Comparison of ENCODE assay signal across 9 cellular contexts in genomic region chr18:25300492-25300891, GRCh38. TPM values are rescaled to one million over a fixed set of nuclear protein-coding genes. Genes with fewer than 3 reads are reported as not detected.
"Had no signal": no experiment of that assay in that cellular context is flagged by ENCODE, and none has a peak within 500 bp of the region (broad histone marks: within the 10 kb centered on the region; RNA-seq: fewer than 3 reads in every experiment).

No MANE protein-coding gene starts in this region.

- DNase-seq: H9, HCEC 1CT, HFFc6, KG1 had no signal

- ATAC-seq: GM23338 had no signal

- H3K27ac ChIP-seq: HL-60 had no signal

- H3K4me1 Mint-ChIP-seq: GM23338, H9, IgD-negative memory B cell had no signal

- H3K4me2 ChIP-seq: GM23338 had no signal

- H3K36me3 Mint-ChIP-seq: IgD-negative memory B cell had no signal

- H3K9me3 Mint-ChIP-seq: GM23338, H9, HFFc6, IgD-negative memory B cell had no signal

- H3K27me3 Mint-ChIP-seq: IgD-negative memory B cell had no signal

- H3K27ac Mint-ChIP-seq: GM23338 had no signal

- H2AFZ ChIP-seq: GM23338 had no signal

- FAIRE-seq: H1, H54 had no signal

- H3K4me3 Mint-ChIP-seq: GM23338, H9, HFFc6, IgD-negative memory B cell had no signal

- H3K4me3 ChIP-seq: GM23338 had no signal

RNA-seq across cellular contexts. Expression of gene ZNF521, which starts 51.5 kb away (rescaled TPM):
- polyA plus RNA-seq: IgD-negative memory B cell had no signal
